In genomic region chrX:107857815-107858214, GRCh38 we compare ENCODE assay signal across 13 cellular contexts. TPM values are rescaled to one million over a fixed set of nuclear protein-coding genes. Genes with fewer than 3 reads are reported as not detected.
DNase-seq lines count a peak whose midpoint lies in the region; ATAC-seq and TF ChIP-seq lines count a peak whose summit lies in the region.
"Had no signal": no experiment of that assay in that cellular context is flagged by ENCODE, and none has a peak within 500 bp of the region (broad histone marks: within the 10 kb centered on the region; RNA-seq: fewer than 3 reads in every experiment).

No MANE protein-coding gene starts in this region.

- WGBS in prostate gland: 15% methylated on average over 4 of the region's 4 CpGs
- 98% methylated on average over 4 of the region's 4 CpGs; no CpG with 5 or more reads in 1 of the 2 experiments for WGBS in endodermal cell (ENCODE audit: insufficient coverage in 1 of 2, insufficient read length in 1 of 2), 2 experiments

- H3K4me1 Mint-ChIP-seq in endodermal cell: peaks cover 32% of the 10 kb centered on the region

- H3K27ac Mint-ChIP-seq in endodermal cell: no peak overlapping the region
- H3K27ac Mint-ChIP-seq: T-helper 2 cell treated with Interferon-gamma antibody and Interleukin-4, amounts not matched to agents 5 μg/mL and 100 μg/mL, for 36 hours had no signal

- DNase-seq in DMS53 (lab: John Stamatoyannopoulos, UW) (peak; percentile 25), NCI-H1417 (lab: John Stamatoyannopoulos, UW) (peak in 2 of 3 experiments; percentile 49 to 85), NCI-H748 treated with DMSO at 0.1 percent for 48 hours (lab: John Stamatoyannopoulos, UW) (peak; percentile 95), prostate gland (ENCODE audit: low spot score) (peak; percentile 33), endodermal cell (no peak)
- DNase-seq: DMS79, HCEC 1CT, NCI-H187 treated with DMSO at 0.1 percent for 48 hours, NCI-H226, SIG-M5 had no signal

- H3K4me3 ChIP-seq in prostate gland (no peak overlapping the region), endodermal cell (ENCODE audit: low read length) (no peak overlapping the region)

- ATAC-seq in GM19455 (IDR thresholded peaks at IDR 0.05; ENCODE audit: unreplicated experiment): no peak
- no peak for ATAC-seq in HG02759 (IDR thresholded peaks at IDR 0.05; ENCODE audit: unreplicated experiment)

- H3K27me3 ChIP-seq in prostate gland (replicated peaks; ENCODE audit: insufficient read depth): no peaks in the 10 kb centered on the region
- H3K27me3 ChIP-seq in endodermal cell (ENCODE audit: control insufficient read depth, insufficient read depth, low read length, poor library complexity, severe bottlenecking): peaks cover 9% of the 10 kb centered on the region

- no peak for TF ChIP-seq POLR2A in prostate gland (IDR thresholded peaks at IDR 0.05)

- H3K36me3 ChIP-seq in prostate gland (no peaks in the 10 kb centered on the region), endodermal cell (ENCODE audit: control insufficient read depth, insufficient read depth, low read length) (no peaks in the 10 kb centered on the region)

- intact Hi-C loops in prostate gland (cut with DNase I): no loop called here

- H3K36me3 Mint-ChIP-seq in endodermal cell (ENCODE audit: low read depth): peaks cover 2% of the 10 kb centered on the region

- H3K9me3 ChIP-seq in prostate gland: no peaks in the 10 kb centered on the region
- no peaks in the 10 kb centered on the region for H3K9me3 ChIP-seq in endodermal cell (ENCODE audit: control insufficient read depth, low read length)

- peaks cover 3% of the 10 kb centered on the region for H3K9me3 Mint-ChIP-seq in endodermal cell
- H3K9me3 Mint-ChIP-seq: T-helper 2 cell treated with Interferon-gamma antibody and Interleukin-4, amounts not matched to agents 5 μg/mL and 100 μg/mL, for 36 hours had no signal

- H3K4me1 ChIP-seq in prostate gland (replicated peaks) (no peaks in the 10 kb centered on the region), endodermal cell (ENCODE audit: control insufficient read depth, insufficient read depth, low read length) (no peaks in the 10 kb centered on the region)

- H3K9ac ChIP-seq in endodermal cell (ENCODE audit: extremely low read depth, low read length, poor library complexity, severe bottlenecking): no peak overlapping the region

- H3K4me3 Mint-ChIP-seq in endodermal cell: no peak overlapping the region
- H3K4me3 Mint-ChIP-seq: T-helper 2 cell treated with Interferon-gamma antibody and Interleukin-4, amounts not matched to agents 5 μg/mL and 100 μg/mL, for 36 hours had no signal

- TF ChIP-seq CTCF in prostate gland (IDR thresholded peaks at IDR 0.05): no peak
- TF ChIP-seq CTCF in endodermal cell (conservative IDR thresholded peaks at IDR 0.05): no peak

- H3K27ac ChIP-seq in prostate gland (peak overlapping the region; percentile 54 to 74), endodermal cell (ENCODE audit: low read depth, low read length) (no peak overlapping the region)

- peaks cover 5% of the 10 kb centered on the region for H3K27me3 Mint-ChIP-seq in endodermal cell (ENCODE audit: insufficient read depth)

RNA-seq across cellular contexts. Expression of gene MID2, which starts 32.1 kb away (rescaled TPM):
- total RNA-seq in prostate gland (10 to 100 TPM; 35.6 to 52.5 TPM), endodermal cell (10 to 100 TPM in 1 of 2 donors, 1 to 10 TPM in 1; 5.2 to 10.0 TPM)
- 2.4 TPM for polyA plus RNA-seq in endodermal cell (2013, experiment 1 of 2)
- polyA plus RNA-seq in endodermal cell (2013, experiment 2 of 2): 3.0 TPM
